ENCODE assay signal across 23 cellular contexts in the genomic region with DNA sequence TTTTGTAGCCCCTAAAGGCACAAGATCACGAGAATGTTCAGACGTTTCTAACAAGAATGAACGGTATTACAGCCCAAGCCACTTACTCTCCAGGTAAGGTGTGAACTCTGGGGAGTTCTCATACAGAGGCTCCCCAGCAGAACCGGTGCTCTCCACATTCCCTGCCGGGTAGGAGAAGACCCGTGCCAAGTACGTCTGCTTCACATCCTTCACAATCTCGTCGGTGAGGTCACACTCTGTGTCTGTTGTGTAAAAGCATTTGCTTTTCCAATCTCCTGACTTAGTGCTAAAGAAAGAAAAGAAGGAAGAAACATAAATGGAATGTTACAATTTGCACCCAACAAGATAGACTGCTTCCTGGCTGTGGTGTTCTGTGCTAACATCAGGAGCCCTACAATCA. TPM values are rescaled to one million over a fixed set of nuclear protein-coding genes. Genes with fewer than 3 reads are reported as not detected.
DNase-seq lines count a peak whose midpoint lies in the region; ATAC-seq, FAIRE-seq and TF ChIP-seq lines count a peak whose summit lies in the region.
"Had no signal": no experiment of that assay in that cellular context is flagged by ENCODE, and none has a peak within 500 bp of the region (broad histone marks: within the 10 kb centered on the region; RNA-seq: fewer than 3 reads in every experiment).

No MANE protein-coding gene starts in this region.

- peaks cover 77% of the 10 kb centered on the region for H4K20me1 ChIP-seq in astrocyte (ENCODE audit: insufficient read depth, low read length)
- H4K20me1 ChIP-seq: BLaER1 treated with 17β-estradiol and CSF1 and Interleukin-3, amounts not matched to agents 10 nM and 100 nM had no signal

- H3K4me3 Mint-ChIP-seq in Calu3 (ENCODE audit: low read depth, unreplicated experiment) (peak overlapping the region; percentile 75), astrocyte (ENCODE audit: unreplicated experiment) (no peak overlapping the region)
- H3K4me3 Mint-ChIP-seq: activated CD4-positive, alpha-beta T cell treated with anti-CD3 and anti-CD28 coated beads for 36 hours; activated T-helper 1 cell treated with anti-CD3 and anti-CD28 coated beads, Interleukin-12 subunit alpha, Interleukin-12 subunit beta, Interleukin-2, Interleukin-4 antibody, amounts not matched to agents 30 ng/mL and 10 ng/mL and 1 ng/mL, durations not matched to agents 14 hours and 24 hours and 36 hours; endodermal cell; neural crest cell had no signal

- TF ChIP-seq POLR2A in prostate gland (IDR thresholded peaks at IDR 0.05) = no peak

- CTCF ChIA-PET in Calu3 (lab: Charles Lee) = interaction anchor here (2.1 kb wide), 1 partner anchor 9 kb away, joined by 8 read pairs; no protein-coding TSS in a partner anchor

- no peak overlapping the region for H3K4me3 ChIP-seq in astrocyte (ENCODE audit: insufficient read depth, low read depth, low read length)
- peak overlapping the region in 1 of 10 donors; percentile 26 for H3K4me3 ChIP-seq in heart right ventricle
- H3K4me3 ChIP-seq in prostate gland = no peak overlapping the region
- H3K4me3 ChIP-seq: BLaER1 treated with 17β-estradiol and CSF1 and Interleukin-3, amounts not matched to agents 10 nM and 100 nM; colonic mucosa; tibial artery had no signal

- H3K27ac ChIP-seq in astrocyte (ENCODE audit: low read depth, low read length) (no peak overlapping the region), heart right ventricle (peak overlapping the region in 8 of 10 donors; percentile 25 to 95 (median 58)), prostate gland (peak overlapping the region; percentile 8 to 31)
- H3K27ac ChIP-seq: BLaER1 treated with 17β-estradiol and CSF1 and Interleukin-3, amounts not matched to agents 10 nM and 100 nM; colonic mucosa had no signal

- no peaks in the 10 kb centered on the region for H3K27me3 ChIP-seq in astrocyte (ENCODE audit: insufficient read depth, low read length)
- H3K27me3 ChIP-seq in heart right ventricle = peaks cover 0 to 4% (median 0%) of the 10 kb centered on the region in 7 donors
- no peaks in the 10 kb centered on the region for H3K27me3 ChIP-seq in prostate gland (replicated peaks; ENCODE audit: insufficient read depth)
- H3K27me3 ChIP-seq: colonic mucosa, tibial artery had no signal

- intact Hi-C loops in Calu3 (cut with micrococcal nuclease; ENCODE audit: unreplicated experiment) = loop anchor here (5.0 kb wide), 1 partner anchor 191 kb away; no protein-coding TSS in a partner anchor
- intact Hi-C loops in heart right ventricle (cut with DNase I) = loop anchor here in 4 of 10 donors (5.0 to 10.0 kb wide), 3 partner anchors 61 to 266 kb away; no protein-coding TSS in a partner anchor
- intact Hi-C loops in prostate gland (cut with DNase I) = loop anchor here (5.0 kb wide), 1 partner anchor 266 kb away; no protein-coding TSS in a partner anchor

- no TSS peak for BruUV-seq in Calu3 (replicated peaks; lab: Mats Ljungman, UMichigan)

- H3K4me1 Mint-ChIP-seq in Calu3 (ENCODE audit: low read depth, unreplicated experiment) (peaks cover 61% of the 10 kb centered on the region), astrocyte (ENCODE audit: low read depth, unreplicated experiment) (peaks cover 31% of the 10 kb centered on the region)
- H3K4me1 Mint-ChIP-seq: activated CD4-positive, alpha-beta T cell treated with anti-CD3 and anti-CD28 coated beads for 36 hours had no signal

- 39 to 46% methylated on average over 9 of the region's 9 CpGs for WGBS in heart right ventricle, 2 donors
- WGBS in prostate gland = 77% methylated on average over 9 of the region's 9 CpGs

- no peaks in the 10 kb centered on the region for H3K27me3 Mint-ChIP-seq in Calu3 (ENCODE audit: unreplicated experiment)
- H3K27me3 Mint-ChIP-seq in astrocyte (ENCODE audit: low read depth, unreplicated experiment) = no peaks in the 10 kb centered on the region

- H3K9ac ChIP-seq in astrocyte (ENCODE audit: low read length) = peak overlapping the region; percentile 12
- H3K9ac ChIP-seq: BLaER1 treated with 17β-estradiol and CSF1 and Interleukin-3, amounts not matched to agents 10 nM and 100 nM had no signal

- H3K4me2 ChIP-seq in astrocyte (ENCODE audit: low read length) = peak overlapping the region; percentile 34
- H3K4me2 ChIP-seq: BLaER1 treated with 17β-estradiol and CSF1 and Interleukin-3, amounts not matched to agents 10 nM and 100 nM had no signal

- H3K4me1 ChIP-seq in astrocyte (ENCODE audit: insufficient read depth, low read length) (peaks cover 33% of the 10 kb centered on the region), heart right ventricle (peaks cover 0 to 46% (median 15%) of the 10 kb centered on the region in 9 donors), prostate gland (replicated peaks) (peaks cover 5% of the 10 kb centered on the region)
- H3K4me1 ChIP-seq: colonic mucosa had no signal

- no peak for TF ChIP-seq CTCF in Calu3 (IDR thresholded peaks at IDR 0.05; ENCODE audit: unreplicated experiment)
- no peak for TF ChIP-seq CTCF in astrocyte (IDR thresholded peaks at IDR 0.05; ENCODE audit: insufficient read depth, low read depth, low read length)
- TF ChIP-seq CTCF in heart right ventricle (IDR thresholded peaks at IDR 0.05) = no peak
- no peak for TF ChIP-seq CTCF in prostate gland (IDR thresholded peaks at IDR 0.05)

- H2AFZ ChIP-seq in astrocyte (ENCODE audit: low read depth, low read length) = no peak overlapping the region

- peaks cover 61% of the 10 kb centered on the region for H3K79me2 ChIP-seq in astrocyte (ENCODE audit: insufficient read depth, low read length)

- H3K9me3 ChIP-seq in astrocyte (ENCODE audit: insufficient read depth, low read depth, low read length) (no peaks in the 10 kb centered on the region), heart right ventricle (no peaks in the 10 kb centered on the region), prostate gland (no peaks in the 10 kb centered on the region)
- H3K9me3 ChIP-seq: colonic mucosa, tibial artery had no signal

- no peak for FAIRE-seq in astrocyte (lab: Jason Lieb, UNC)
- FAIRE-seq: GM19239, small intestine had no signal

- H3K36me3 ChIP-seq in astrocyte (ENCODE audit: insufficient read depth, low read length) (peaks cover 60% of the 10 kb centered on the region), heart right ventricle (peaks cover 0 to 59% (median 14%) of the 10 kb centered on the region in 9 donors), prostate gland (no peaks in the 10 kb centered on the region)

- H3K27ac Mint-ChIP-seq in Calu3 (ENCODE audit: unreplicated experiment) = peak overlapping the region; percentile 60
- H3K27ac Mint-ChIP-seq in astrocyte (ENCODE audit: unreplicated experiment) = no peak overlapping the region
- H3K27ac Mint-ChIP-seq: activated CD4-positive, alpha-beta T cell treated with anti-CD3 and anti-CD28 coated beads for 36 hours; activated naive CD4-positive, alpha-beta T cell treated with anti-CD3 and anti-CD28 coated beads, Interleukin-2, amount 50 U/mL, for 72 hours; activated T-helper 1 cell treated with anti-CD3 and anti-CD28 coated beads, Interleukin-12 subunit alpha, Interleukin-12 subunit beta, Interleukin-2, Interleukin-4 antibody, amounts not matched to agents 30 ng/mL and 10 ng/mL and 1 ng/mL, durations not matched to agents 14 hours and 24 hours and 36 hours; endodermal cell had no signal

- H3K9me3 Mint-ChIP-seq in Calu3 (ENCODE audit: low read depth, unreplicated experiment) (no peaks in the 10 kb centered on the region), astrocyte (ENCODE audit: unreplicated experiment) (no peaks in the 10 kb centered on the region)
- H3K9me3 Mint-ChIP-seq: activated naive CD4-positive, alpha-beta T cell treated with anti-CD3 and anti-CD28 coated beads, Interleukin-2, amount 50 U/mL, for 72 hours; activated T-helper 1 cell treated with anti-CD3 and anti-CD28 coated beads, Interleukin-12 subunit alpha, Interleukin-12 subunit beta, Interleukin-2, Interleukin-4 antibody, amounts not matched to agents 30 ng/mL and 10 ng/mL and 1 ng/mL, durations not matched to agents 14 hours and 24 hours and 36 hours; endodermal cell; neural crest cell had no signal

- no peak for DNase-seq in Calu3
- DNase-seq in astrocyte (ENCODE audit: low read depth) = peak; percentile 44
- no peak for DNase-seq in heart right ventricle
- no peak for DNase-seq in prostate gland (ENCODE audit: low spot score)
- no peak for DNase-seq in LoVo (ENCODE audit: low spot score)
- DNase-seq in stimulated activated CD8-positive, alpha-beta memory T cell treated with anti-CD3 and anti-CD28 coated beads, Interleukin-4, amount 100 ng/mL, for 48 hours = no peak
- no peak for DNase-seq in DMS53 (lab: John Stamatoyannopoulos, UW)
- DNase-seq: activated CD4-positive, alpha-beta T cell treated with anti-CD3 and anti-CD28 coated beads for 36 hours; colonic mucosa; EL; endodermal cell; NCI-H2081; small intestine; stimulated activated CD4-positive, alpha-beta T cell treated with anti-CD3 and anti-CD28 coated beads, Interleukin-4, amount 100 ng/mL, for 1 hour; stimulated activated naive CD4-positive, alpha-beta T cell treated with Interleukin-2 at 50 U/mL for 16 hours; T-helper 1 cell; tibial artery had no signal

- ATAC-seq in heart right ventricle (peak in 6 of 8 donors; percentile 51 to 77 (median 70)), HG02840 (IDR thresholded peaks at IDR 0.05; ENCODE audit: low FRiP score, unreplicated experiment) (no peak)
- ATAC-seq: activated CD4-positive, alpha-beta T cell treated with anti-CD3 and anti-CD28 coated beads for 36 hours; activated naive CD4-positive, alpha-beta T cell treated with anti-CD3 and anti-CD28 coated beads, Interleukin-2, amount 50 U/mL, for 72 hours had no signal

- H3K36me3 Mint-ChIP-seq in Calu3 (ENCODE audit: insufficient read depth, unreplicated experiment) (peaks cover 100% of the 10 kb centered on the region), astrocyte (ENCODE audit: low read depth, unreplicated experiment) (peaks cover 24% of the 10 kb centered on the region)

RNA-seq across cellular contexts. Expression of a gene that starts 5.7 kb away (rescaled TPM):
- 344 and 387 TPM in 2 replicates for total RNA-seq in Calu3 (2022)
- 36.1 and 55.7 TPM in 2 replicates for total RNA-seq in astrocyte
- 10 to 100 TPM; 20.4 to 99.0 (median 48.5) TPM for total RNA-seq in heart right ventricle
- polyA plus RNA-seq in heart right ventricle = 10 to 100 TPM; 20.6 to 30.9 TPM
- 100 to 1,000 TPM in 1 of 2 donors, 10 to 100 TPM in 1; 36.3 to 120 TPM for total RNA-seq in prostate gland
